ENCODE assay signal across 9 cellular contexts in genomic region chr4:145099653-145100052, GRCh38. TPM values are rescaled to one million over a fixed set of nuclear protein-coding genes. Genes with fewer than 3 reads are reported as not detected.
DNase-seq lines count a peak whose midpoint lies in the region; ATAC-seq, FAIRE-seq and TF ChIP-seq lines count a peak whose summit lies in the region.
"Had no signal": no experiment of that assay in that cellular context is flagged by ENCODE, and none has a peak within 500 bp of the region (broad histone marks: within the 10 kb centered on the region; RNA-seq: fewer than 3 reads in every experiment).

No MANE protein-coding gene starts in this region.

- peaks cover 8% of the 10 kb centered on the region for H3K36me3 Mint-ChIP-seq in mesothelial cell of epicardium

- peak overlapping the region; percentile 27 for H3K27ac Mint-ChIP-seq in mesothelial cell of epicardium

- intact Hi-C loops in ascending aorta (cut with DNase I): loop anchor here (2.0 to 5.0 kb wide), 3 partner anchors 81 to 1078 kb away; partner anchors contain the start of genes LSM6, OTUD4 and SMAD1

- peaks cover 38 to 70% (median 56%) of the 10 kb centered on the region in 10 experiments for H3K4me1 ChIP-seq in BLaER1 treated with 17β-estradiol and CSF1 and Interleukin-3, amounts not matched to agents 10 nM and 100 nM
- H3K4me1 ChIP-seq in HUES64 (ENCODE audit: insufficient read depth, low read length): peaks cover 8% of the 10 kb centered on the region
- peaks cover 4 to 18% of the 10 kb centered on the region in 2 donors for H3K4me1 ChIP-seq in ascending aorta

- peaks cover under 1 to 8% (median 5%) of the 10 kb centered on the region in 11 experiments; a peak in 16 of 22 replicates for H3K9me3 ChIP-seq in BLaER1 treated with 17β-estradiol and CSF1 and Interleukin-3, amounts not matched to agents 10 nM and 100 nM (replicated peaks in 1 of 11)
- H3K9me3 ChIP-seq in HUES64 (ENCODE audit: insufficient read depth, low read depth, low read length) (peaks cover 2% of the 10 kb centered on the region; the same call in 1 of the 2 replicates), ascending aorta (no peaks in the 10 kb centered on the region)

- H3K4me2 ChIP-seq in BLaER1 treated with 17β-estradiol and CSF1 and Interleukin-3, amounts not matched to agents 10 nM and 100 nM: peak overlapping the region; percentile 68 to 95 (median 85)

- H3K4me3 ChIP-seq in BLaER1 treated with 17β-estradiol and CSF1 and Interleukin-3, amounts not matched to agents 10 nM and 100 nM: peak overlapping the region; percentile 69 to 96 (median 88)
- H3K4me3 ChIP-seq in HUES64 (ENCODE audit: low read length) (peak overlapping the region; percentile 96), ascending aorta (peak overlapping the region; percentile 74 to 75)

- peaks cover 7 to 63% (median 47%) of the 10 kb centered on the region in 11 experiments; a peak in 20 of 22 replicates for H4K20me1 ChIP-seq in BLaER1 treated with 17β-estradiol and CSF1 and Interleukin-3, amounts not matched to agents 10 nM and 100 nM

- 77% methylated on average over 5 of the region's 5 CpGs for WGBS in HUES64

- peak overlapping the region; percentile 86 for H3K4me3 Mint-ChIP-seq in mesothelial cell of epicardium

- TF ChIP-seq CTCF in ascending aorta (IDR thresholded peaks at IDR 0.05): no peak
- TF ChIP-seq CTCF in mesothelial cell of epicardium (IDR thresholded peaks at IDR 0.05; ENCODE audit: unreplicated experiment): no peak

- ATAC-seq in GM21576 (IDR thresholded peaks at IDR 0.05; ENCODE audit: unreplicated experiment) (no peak), HG03469 (IDR thresholded peaks at IDR 0.05; ENCODE audit: unreplicated experiment) (no peak)

- H3K4me1 Mint-ChIP-seq in mesothelial cell of epicardium: peaks cover 19% of the 10 kb centered on the region

- H3K27ac ChIP-seq in BLaER1 treated with 17β-estradiol and CSF1 and Interleukin-3, amounts not matched to agents 10 nM and 100 nM: peak overlapping the region; percentile 91 to 99 (median 95); a peak in 21 of 22 replicates
- no peak overlapping the region for H3K27ac ChIP-seq in HUES64 (ENCODE audit: low read depth, low read length)
- H3K27ac ChIP-seq in ascending aorta: no peak overlapping the region

- no peaks in the 10 kb centered on the region for H3K27me3 Mint-ChIP-seq in mesothelial cell of epicardium (ENCODE audit: low read depth)

- no peaks in the 10 kb centered on the region for H3K27me3 ChIP-seq in BLaER1 treated with 17β-estradiol and CSF1 and Interleukin-3, amounts not matched to agents 10 nM and 100 nM
- H3K27me3 ChIP-seq in HUES64 (ENCODE audit: insufficient read depth, low read length): no peaks in the 10 kb centered on the region
- H3K27me3 ChIP-seq in ascending aorta: no peaks in the 10 kb centered on the region

- H3K9ac ChIP-seq in BLaER1 treated with 17β-estradiol and CSF1 and Interleukin-3, amounts not matched to agents 10 nM and 100 nM: peak overlapping the region; percentile 90 to 99 (median 93)
- H3K9ac ChIP-seq in HUES64 (ENCODE audit: low read depth, low read length): peak overlapping the region; percentile 91; the same call in 1 of the 2 replicates

- H3K9me3 Mint-ChIP-seq in mesothelial cell of epicardium: peaks cover 7% of the 10 kb centered on the region

- no peak for FAIRE-seq in urothelium cell line (lab: Jason Lieb, UNC)
- FAIRE-seq: frontal cortex had no signal

- peaks cover 14 to 65% (median 42%) of the 10 kb centered on the region in 11 experiments for H3K36me3 ChIP-seq in BLaER1 treated with 17β-estradiol and CSF1 and Interleukin-3, amounts not matched to agents 10 nM and 100 nM
- H3K36me3 ChIP-seq in HUES64 (ENCODE audit: insufficient read depth, low read length): peaks cover 49% of the 10 kb centered on the region
- peaks cover 0 to 13% of the 10 kb centered on the region in 2 donors for H3K36me3 ChIP-seq in ascending aorta

- DNase-seq in ascending aorta (ENCODE audit: low spot score in 2 of 2): no peak
- DNase-seq in mesothelial cell of epicardium (ENCODE audit: low spot score in 2 of 2, unreplicated experiment in 2 of 2): no peak
- DNase-seq in NCI-H1436 treated with DMSO at 0.1 percent for 48 hours (lab: John Stamatoyannopoulos, UW): no peak
- DNase-seq in urothelium cell line (ENCODE audit: low spot score): no peak

RNA-seq across cellular contexts. Expression of gene ABCE1, which starts 1.5 kb away (rescaled TPM):
- polyA plus RNA-seq in HUES64 (2013, experiment 1 of 2): 102 TPM
- 98.4 TPM for polyA plus RNA-seq in HUES64 (2013, experiment 2 of 2)
- total RNA-seq in ascending aorta (43.7 TPM), mesothelial cell of epicardium (54.4 to 55.7 TPM (median 55.1 TPM) in 3 replicates)

RNA-seq across cellular contexts. Expression of gene ANAPC10, which starts 1.7 kb away (rescaled TPM):
- polyA plus RNA-seq in HUES64 (2013, experiment 1 of 2): 23.4 TPM
- 27.5 TPM for polyA plus RNA-seq in HUES64 (2013, experiment 2 of 2)
- 2.6 TPM for total RNA-seq in ascending aorta
- 24.2 to 24.9 TPM (median 24.6 TPM) in 3 replicates for total RNA-seq in mesothelial cell of epicardium

Comparison
In these comparisons a context has a peak if more than half of its experiments do, and no peak if none do; other contexts are left out.
1. H3K27ac ChIP-seq: peak in BLaER1 treated with 17β-estradiol and CSF1 and Interleukin-3, amounts not matched to agents 10 nM and 100 nM (11 of 11); none in HUES64 (single experiment) and ascending aorta (0 of 2).
2. Peak in every context shown above with its lines, with median percentiles within 50 percentile points of each other: H3K4me3 ChIP-seq.